ENCODE assay signal across 8 cellular contexts in genomic region chr9:128067898-128068655, GRCh38. TPM values are rescaled to one million over a fixed set of nuclear protein-coding genes. Genes with fewer than 3 reads are reported as not detected.
A peak's percentile ranks its signal among the peaks of the same experiment; 100 is the strongest.
DNase-seq lines count a peak whose midpoint lies in the region; ATAC-seq and TF ChIP-seq lines count a peak whose summit lies in the region.

Gene SLC25A25 (plus strand): TSS chr9:128068232. CDS start chr9:128068320, 88 bp downstream.

- no peaks in the 10 kb centered on the region for H3K9me2 ChIP-seq in OCI-LY7 (ENCODE audit: insufficient read depth, low read length)

- no peaks in the 10 kb centered on the region for H3K9me3 ChIP-seq in OCI-LY7 (ENCODE audit: low read length)
- no peaks in the 10 kb centered on the region for H3K9me3 ChIP-seq in mononuclear cell (ENCODE audit: low read depth, low read length)

- intact Hi-C loops in OCI-LY7 (cut with micrococcal nuclease; ENCODE audit: unreplicated experiment), result loop anchor here (5.0 kb wide), 1 partner anchor 291 kb away; the partner anchor contains the start of gene SH2D3C

- CTCF ChIA-PET in OCI-LY7 (lab: Charles Lee; ENCODE audit: unreplicated experiment), result interaction anchor here (0.6 to 1.0 kb wide), 2 partner anchors 11 to 19 kb away, joined by 3 to 5 read pairs; no protein-coding TSS in a partner anchor

- H3K4me2 ChIP-seq in OCI-LY7 (ENCODE audit: low read length), result peak within 1 kb of the TSS; percentile 89

- peak within 1 kb of the TSS; percentile 92 for H3K27ac ChIP-seq in OCI-LY7 (ENCODE audit: low read depth, low read length, poor library complexity, severe bottlenecking)

- no peak for TF ChIP-seq CTCF in OCI-LY7 (conservative IDR thresholded peaks at IDR 0.05; ENCODE audit: low read length)

- POLR2A ChIA-PET in OCI-LY7 (lab: Charles Lee), result interaction anchor here (1.0 kb wide), 2 partner anchors 41 to 145 kb away, joined by 3 read pairs; no protein-coding TSS in a partner anchor

- H2AFZ ChIP-seq in OCI-LY7 (ENCODE audit: low read length), result peak within 1 kb of the TSS; percentile 85; the same call in 1 of the 2 replicates

- H3K4me1 ChIP-seq in OCI-LY7 (ENCODE audit: insufficient read depth, low read length, poor library complexity, severe bottlenecking) (peaks cover 51% of the 10 kb centered on the region), mononuclear cell (ENCODE audit: insufficient read depth, low read length) (peaks cover 84% of the 10 kb centered on the region)

- H3K36me3 ChIP-seq in OCI-LY7 (ENCODE audit: insufficient read depth, low read length), result 0 out of 2 replicates have a peak, but pooled peaks cover 5% of the 10 kb centered on the region

- no peaks in the 10 kb centered on the region for H4K20me1 ChIP-seq in OCI-LY7 (ENCODE audit: insufficient read depth, low read length)

- H3K4me3 ChIP-seq in OCI-LY7 (ENCODE audit: low read depth, low read length, poor library complexity, severe bottlenecking) (peak within 1 kb of the TSS; percentile 87), mononuclear cell (ENCODE audit: low read length) (peak within 1 kb of the TSS; percentile 96)

- ATAC-seq in GM21526 (IDR thresholded peaks at IDR 0.05; ENCODE audit: low FRiP score, unreplicated experiment), result peak; percentile 66

- no peaks in the 10 kb centered on the region for H3K27me3 ChIP-seq in mononuclear cell (ENCODE audit: insufficient read depth, low read length)

- peaks cover 57% of the 10 kb centered on the region for H3K79me2 ChIP-seq in OCI-LY7 (ENCODE audit: insufficient read depth, low read depth, low read length)

- no TSS peak for BruUV-seq in OCI-LY7 (replicated peaks; lab: Mats Ljungman, UMichigan)

- DNase-seq in D341Med (ENCODE audit: low spot score), result peak; percentile 98
- DNase-seq in HuH-7.5 (ENCODE audit: low spot score), result peak; percentile 96
- DNase-seq in OCI-LY7 (ENCODE audit: low spot score), result peak; percentile 99
- DNase-seq in activated T-cell treated with anti-CD3 and anti-CD28 coated beads for 1 hour (ENCODE audit: low read depth), result peak; percentile 100
- peak; percentile 95 for DNase-seq in epidermal melanocyte (ENCODE audit: insufficient read length, low spot score)
- DNase-seq in stimulated activated CD8-positive, alpha-beta memory T cell treated with anti-CD3 and anti-CD28 coated beads, Interleukin-4, amount 100 ng/mL, for 1 hour (ENCODE audit: low read depth in 2 of 2, low spot score in 1 of 2), result peak; percentile 99 to 100

RNA-seq across cellular contexts. Expression of gene SLC25A25, which starts in this region (rescaled TPM):
- 21.4 and 23.7 TPM in 2 replicates for total RNA-seq in OCI-LY7 (2014; rRNA removed; shearing (Covaris generic))
- total RNA-seq in OCI-LY7 (2022), result 17.6 and 20.2 TPM in 2 replicates
- 30.6 TPM for total RNA-seq in mononuclear cell

Comparison
In these comparisons a context has a peak if more than half of its experiments do, and no peak if none do; other contexts are left out.
1. Peak in every context shown above with its lines: DNase-seq, ATAC-seq, H3K4me3 ChIP-seq and H3K27ac ChIP-seq.